16 cellular contexts compared by ENCODE assay signal in genomic region chr9:27880640-27881039, GRCh38.
DNase-seq lines count a peak whose midpoint lies in the region; ATAC-seq and TF ChIP-seq lines count a peak whose summit lies in the region.
"Had no signal": no experiment of that assay in that cellular context is flagged by ENCODE, and none has a peak within 500 bp of the region (broad histone marks: within the 10 kb centered on the region; RNA-seq: fewer than 3 reads in every experiment).

No MANE protein-coding gene starts in this region.

- H4K20me1 ChIP-seq in PC-3 (ENCODE audit: low read length), result no peaks in the 10 kb centered on the region

- DNase-seq in LNCaP clone FGC (ENCODE audit: low read depth) (peak; percentile 4), PC-3 (peak; percentile 4), lower lobe of right lung (no peak), type B pancreatic cell (ENCODE audit: extremely low spot score, unreplicated experiment) (no peak), HPDE6-E6E7 (ENCODE audit: extremely low spot score) (no peak), GDM1 (lab: John Stamatoyannopoulos, UW) (no peak)
- DNase-seq in CD8-positive, alpha-beta memory T cell, result no peak
- DNase-seq: ACHN; C1 segment of cervical spinal cord; CD4-positive, alpha-beta T cell; DND-41; GF-D8; GOT3; H9; IMR-90 had no signal

- no peak overlapping the region for H3K4me3 Mint-ChIP-seq in type B pancreatic cell
- H3K4me3 Mint-ChIP-seq in CD8-positive, alpha-beta memory T cell, result no peak overlapping the region
- H3K4me3 Mint-ChIP-seq: B cell; CD4-positive, alpha-beta T cell; H9 had no signal

- H3K36me3 Mint-ChIP-seq in type B pancreatic cell, result peaks cover 4% of the 10 kb centered on the region
- no peaks in the 10 kb centered on the region for H3K36me3 Mint-ChIP-seq in CD8-positive, alpha-beta memory T cell

- H3K27ac ChIP-seq in PC-3 (ENCODE audit: low read length), result no peak overlapping the region
- H3K27ac ChIP-seq in lower lobe of right lung, result no peak overlapping the region
- no peak overlapping the region for H3K27ac ChIP-seq in CD8-positive, alpha-beta memory T cell (ENCODE audit: low read depth, low read length)

- H3K9me3 ChIP-seq in PC-3 (ENCODE audit: low read length) (no peaks in the 10 kb centered on the region), lower lobe of right lung (no peaks in the 10 kb centered on the region)
- no peaks in the 10 kb centered on the region for H3K9me3 ChIP-seq in CD8-positive, alpha-beta memory T cell (ENCODE audit: low read length)

- H3K36me3 ChIP-seq in PC-3 (ENCODE audit: low read depth, low read length) (no peaks in the 10 kb centered on the region), lower lobe of right lung (no peaks in the 10 kb centered on the region)
- no peaks in the 10 kb centered on the region for H3K36me3 ChIP-seq in CD8-positive, alpha-beta memory T cell (ENCODE audit: insufficient read depth, low read length)

- peaks cover 5% of the 10 kb centered on the region for H3K9me3 Mint-ChIP-seq in type B pancreatic cell
- H3K9me3 Mint-ChIP-seq in CD8-positive, alpha-beta memory T cell, result peaks cover 0 to 7% (median 3%) of the 10 kb centered on the region in 5 donors
- H3K9me3 Mint-ChIP-seq: CD4-positive, alpha-beta T cell had no signal

- no peak overlapping the region for H3K9ac ChIP-seq in PC-3 (ENCODE audit: low read length)

- intact Hi-C loops in PC-3 (cut with micrococcal nuclease), result no loop called here
- intact Hi-C loops in lower lobe of right lung (cut with DNase I), result no loop called here

- H3K4me1 ChIP-seq in PC-3 (ENCODE audit: insufficient read depth, low read length) (no peaks in the 10 kb centered on the region), lower lobe of right lung (no peaks in the 10 kb centered on the region)
- H3K4me1 ChIP-seq in CD8-positive, alpha-beta memory T cell (ENCODE audit: insufficient read depth, low read length), result no peaks in the 10 kb centered on the region

- no peaks in the 10 kb centered on the region for H3K9me2 ChIP-seq in PC-3 (replicated peaks; ENCODE audit: low read length)

- BruUV-seq in PC-3 (replicated peaks; lab: Mats Ljungman, UMichigan), result no TSS peak

- TF ChIP-seq CTCF in LNCaP clone FGC (IDR thresholded peaks at IDR 0.05; ENCODE audit: control insufficient read depth, extremely low read depth, insufficient read depth), result no peak
- TF ChIP-seq CTCF in PC-3 (conservative IDR thresholded peaks at IDR 0.05; ENCODE audit: low read depth, low read length), result no peak
- TF ChIP-seq CTCF in lower lobe of right lung (IDR thresholded peaks at IDR 0.05), result no peak
- no peak for TF ChIP-seq CTCF in type B pancreatic cell (conservative IDR thresholded peaks at IDR 0.05)

- H3K27me3 ChIP-seq in PC-3 (ENCODE audit: low read length) (peaks cover 14% of the 10 kb centered on the region; the same call in 1 of the 2 replicates), lower lobe of right lung (ENCODE audit: low read depth) (no peaks in the 10 kb centered on the region)
- H3K27me3 ChIP-seq in CD8-positive, alpha-beta memory T cell (ENCODE audit: insufficient read depth, low read length, poor library complexity, severe bottlenecking), result no peaks in the 10 kb centered on the region

- POLR2A ChIA-PET in PC-3 (lab: Charles Lee; ENCODE audit: unreplicated experiment), result no interaction called here
- POLR2A ChIA-PET in CD8-positive, alpha-beta memory T cell (lab: Charles Lee), result no interaction called here

- CTCF ChIA-PET in PC-3 (lab: Charles Lee), result no interaction called here
- CTCF ChIA-PET in CD8-positive, alpha-beta memory T cell (lab: Charles Lee), result no interaction called here

- H3K4me1 Mint-ChIP-seq in type B pancreatic cell (ENCODE audit: unreplicated experiment), result peaks cover 5% of the 10 kb centered on the region
- no peaks in the 10 kb centered on the region for H3K4me1 Mint-ChIP-seq in CD8-positive, alpha-beta memory T cell
- H3K4me1 Mint-ChIP-seq: B cell had no signal

- no peak for ATAC-seq in PC-3
- peak; percentile 27 to 48 for ATAC-seq in lower lobe of right lung

- no peaks in the 10 kb centered on the region for H3F3A ChIP-seq in PC-3 (ENCODE audit: low read length, unreplicated experiment)

- H2AFZ ChIP-seq in PC-3 (ENCODE audit: low read length), result no peak overlapping the region

- H3K27ac Mint-ChIP-seq in type B pancreatic cell, result peak overlapping the region; percentile 53
- no peak overlapping the region for H3K27ac Mint-ChIP-seq in CD8-positive, alpha-beta memory T cell
- H3K27ac Mint-ChIP-seq: B cell; CD4-positive, alpha-beta T cell; H9 had no signal

- H3K79me2 ChIP-seq in PC-3 (ENCODE audit: low read length), result no peaks in the 10 kb centered on the region

- no peaks in the 10 kb centered on the region for H3K27me3 Mint-ChIP-seq in type B pancreatic cell
- H3K27me3 Mint-ChIP-seq in CD8-positive, alpha-beta memory T cell, result peaks cover 0 to 6% of the 10 kb centered on the region in 2 donors
- H3K27me3 Mint-ChIP-seq: B cell; CD4-positive, alpha-beta T cell had no signal

- H3K4me3 ChIP-seq in LNCaP clone FGC (ENCODE audit: low read depth, low read length) (no peak overlapping the region), PC-3 (ENCODE audit: low read length) (no peak overlapping the region), lower lobe of right lung (no peak overlapping the region)
- H3K4me3 ChIP-seq in CD8-positive, alpha-beta memory T cell (ENCODE audit: low read length), result no peak overlapping the region

- no peak overlapping the region for H3K4me2 ChIP-seq in PC-3 (ENCODE audit: low read length)

Comparison
In these comparisons a context has a peak if more than half of its experiments do, and no peak if none do; other contexts are left out.
1. DNase-seq: peak in LNCaP clone FGC (single experiment) and PC-3 (single experiment); none in lower lobe of right lung (single experiment), type B pancreatic cell (single experiment), HPDE6-E6E7 (single experiment), CD8-positive, alpha-beta memory T cell (0 of 5) and GDM1 (single experiment).